25 cellular contexts compared by ENCODE assay signal in genomic region chr13:46526763-46527162, GRCh38. TPM values are rescaled to one million over a fixed set of nuclear protein-coding genes. Genes with fewer than 3 reads are reported as not detected.
A peak's percentile ranks its signal among the peaks of the same experiment; 100 is the strongest.
DNase-seq lines count a peak whose midpoint lies in the region; ATAC-seq, FAIRE-seq and TF ChIP-seq lines count a peak whose summit lies in the region.
"Had no signal": no experiment of that assay in that cellular context is flagged by ENCODE, and none has a peak within 500 bp of the region (broad histone marks: within the 10 kb centered on the region; RNA-seq: fewer than 3 reads in every experiment).

No MANE protein-coding gene starts in this region.

- H3K27me3 Mint-ChIP-seq in osteocyte (ENCODE audit: unreplicated experiment), result peaks cover 8% of the 10 kb centered on the region
- H3K27me3 Mint-ChIP-seq: activated naive CD4-positive, alpha-beta T cell treated with anti-CD3 and anti-CD28 coated beads, Interleukin-2, amount 50 U/mL, for 24 hours had no signal

- no peak for TF ChIP-seq CTCF in Loucy (conservative IDR thresholded peaks at IDR 0.05; ENCODE audit: low read length)
- no peak for TF ChIP-seq CTCF in osteocyte (IDR thresholded peaks at IDR 0.05)

- H3K27ac Mint-ChIP-seq in osteocyte (ENCODE audit: unreplicated experiment), result no peak overlapping the region
- H3K27ac Mint-ChIP-seq: activated naive CD4-positive, alpha-beta T cell treated with anti-CD3 and anti-CD28 coated beads, Interleukin-2, amount 50 U/mL, for 24 hours; activated T-helper 17 cell treated with anti-CD3 and anti-CD28 coated beads, Interleukin-2, amount 50 U/mL, for 72 hours; CD4-positive, CD25-positive, alpha-beta regulatory T cell; WTC11 had no signal

- ATAC-seq in GM19035 (IDR thresholded peaks at IDR 0.05; ENCODE audit: unreplicated experiment), result no peak
- no peak for ATAC-seq in GM19328 (IDR thresholded peaks at IDR 0.05; ENCODE audit: unreplicated experiment)
- ATAC-seq: activated T-helper 17 cell treated with anti-CD3 and anti-CD28 coated beads, Interleukin-2, amount 50 U/mL, for 72 hours; lower lobe of right lung; psoas muscle; WTC11 had no signal

- no peak overlapping the region for H3K4me2 ChIP-seq in Loucy (ENCODE audit: low read depth, low read length, poor library complexity, severe bottlenecking)

- H3K4me1 Mint-ChIP-seq in osteocyte (ENCODE audit: unreplicated experiment), result peaks cover 8% of the 10 kb centered on the region

- peak; percentile 66 for DNase-seq in DMS79 treated with DMSO at 0.1 percent for 48 hours (lab: John Stamatoyannopoulos, UW)
- DNase-seq in GM12892 (ENCODE audit: insufficient read length), result no peak
- peak; percentile 54 for DNase-seq in left kidney (ENCODE audit: low read depth, low spot score)
- DNase-seq in KG1 (lab: John Stamatoyannopoulos, UW), result no peak
- no peak for DNase-seq in osteocyte (ENCODE audit: extremely low spot score, unreplicated experiment)
- DNase-seq: activated CD4-positive, alpha-beta T cell treated with anti-CD3 and anti-CD28 coated beads, Interleukin-2, amount 50 U/mL, for 1 hour; activated CD8-positive, alpha-beta memory T cell treated with anti-CD3 and anti-CD28 coated beads, Interleukin-2, amount 50 U/mL, for 4 hours; aorta; CD4-positive, CD25-positive, alpha-beta regulatory T cell; Karpas-422; lower lobe of right lung; NCI-H1694 treated with DMSO at 0.1 percent for 48 hours; NCI-H748 treated with DMSO at 0.1 percent for 48 hours; psoas muscle; SHP77; T1000; trophoblast cell had no signal

- H3K79me2 ChIP-seq in Loucy (ENCODE audit: insufficient read depth, low read length), result no peaks in the 10 kb centered on the region

- no peak for TF ChIP-seq POLR2A in GM12892 (IDR thresholded peaks at IDR 0.05; ENCODE audit: low read depth, low read length)

- peaks cover 31% of the 10 kb centered on the region for H3K4me1 ChIP-seq in Loucy (ENCODE audit: insufficient read depth, low read length, poor library complexity, severe bottlenecking)
- H3K4me1 ChIP-seq: lower lobe of right lung, psoas muscle had no signal

- peak overlapping the region; percentile 68; the same call in 1 of the 2 replicates for H2AFZ ChIP-seq in Loucy (ENCODE audit: low read length)

- H3K9me3 Mint-ChIP-seq in osteocyte (ENCODE audit: unreplicated experiment), result no peaks in the 10 kb centered on the region
- H3K9me3 Mint-ChIP-seq: activated naive CD4-positive, alpha-beta T cell treated with anti-CD3 and anti-CD28 coated beads, Interleukin-2, amount 50 U/mL, for 24 hours; activated T-helper 17 cell treated with anti-CD3 and anti-CD28 coated beads, Interleukin-2, amount 50 U/mL, for 72 hours; CD4-positive, CD25-positive, alpha-beta regulatory T cell had no signal

- 0 out of 2 replicates have a peak, but pooled peaks cover 5% of the 10 kb centered on the region for H3F3A ChIP-seq in Loucy (ENCODE audit: low read depth)

- no peak overlapping the region for H3K9ac ChIP-seq in Loucy (ENCODE audit: low read depth, low read length, poor library complexity, severe bottlenecking)

- H4K20me1 ChIP-seq in Loucy (ENCODE audit: insufficient read depth, low read length, poor library complexity, severe bottlenecking), result no peaks in the 10 kb centered on the region

- no peaks in the 10 kb centered on the region for H3K27me3 ChIP-seq in Loucy (ENCODE audit: insufficient read depth, low read length, poor library complexity, severe bottlenecking)
- H3K27me3 ChIP-seq: neutrophil had no signal

- FAIRE-seq in GM12892 (lab: Jason Lieb, UNC), result peak; percentile 40
- FAIRE-seq: endometrium had no signal

- no peaks in the 10 kb centered on the region for H3K9me3 ChIP-seq in Loucy (ENCODE audit: insufficient read depth, low read depth, low read length)
- H3K9me3 ChIP-seq: lower lobe of right lung, neutrophil, psoas muscle had no signal

- H3K9me2 ChIP-seq in Loucy (replicated peaks; ENCODE audit: low read depth, low read length), result no peaks in the 10 kb centered on the region

- H3K4me3 ChIP-seq in Loucy (ENCODE audit: low read length, poor library complexity, severe bottlenecking), result no peak overlapping the region
- H3K4me3 ChIP-seq: lower lobe of right lung, psoas muscle had no signal

- H3K36me3 ChIP-seq in Loucy (ENCODE audit: insufficient read depth, low read length), result no peaks in the 10 kb centered on the region
- H3K36me3 ChIP-seq: lower lobe of right lung, neutrophil had no signal

- H3K4me3 Mint-ChIP-seq in osteocyte (ENCODE audit: unreplicated experiment), result no peak overlapping the region
- H3K4me3 Mint-ChIP-seq: activated naive CD4-positive, alpha-beta T cell treated with anti-CD3 and anti-CD28 coated beads, Interleukin-2, amount 50 U/mL, for 24 hours; activated T-helper 17 cell treated with anti-CD3 and anti-CD28 coated beads, Interleukin-2, amount 50 U/mL, for 72 hours; CD4-positive, CD25-positive, alpha-beta regulatory T cell; WTC11 had no signal

- H3K36me3 Mint-ChIP-seq in osteocyte (ENCODE audit: unreplicated experiment), result no peaks in the 10 kb centered on the region
- H3K36me3 Mint-ChIP-seq: activated naive CD4-positive, alpha-beta T cell treated with anti-CD3 and anti-CD28 coated beads, Interleukin-2, amount 50 U/mL, for 24 hours; CD4-positive, CD25-positive, alpha-beta regulatory T cell; WTC11 had no signal

RNA-seq across cellular contexts. Expression of gene LRCH1, which starts 26.2 kb away (rescaled TPM):
- polyA plus RNA-seq in GM12892 (2012; ENCODE audit: missing spikeins), result 27.9 TPM
- 13.9 and 14.6 TPM in 2 replicates for total RNA-seq in osteocyte

Comparison
In these comparisons a context has a peak if more than half of its experiments do, and no peak if none do; other contexts are left out.
1. DNase-seq: peak in DMS79 treated with DMSO at 0.1 percent for 48 hours (single experiment) and left kidney (single experiment); none in GM12892 (single experiment), KG1 (single experiment) and osteocyte (single experiment).